8 cellular contexts compared by ENCODE assay signal in the genomic region with DNA sequence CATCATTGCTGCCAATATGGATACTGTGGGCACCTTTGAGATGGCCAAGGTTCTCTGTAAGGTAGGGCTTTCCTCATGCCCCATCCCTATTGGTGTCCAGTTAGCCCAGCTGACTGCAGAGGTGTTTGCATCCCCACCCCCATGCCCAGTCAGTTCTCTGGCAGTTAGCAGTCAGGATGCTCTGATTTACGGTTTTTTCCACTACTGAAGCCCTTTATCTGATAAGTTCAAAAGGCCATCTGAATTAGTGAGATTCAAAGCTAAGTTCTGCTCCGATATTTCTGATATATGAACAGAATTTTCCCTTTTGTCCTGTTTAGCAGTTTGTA. TPM values are rescaled to one million over a fixed set of nuclear protein-coding genes. Genes with fewer than 3 reads are reported as not detected.
DNase-seq lines count a peak whose midpoint lies in the region; ATAC-seq, FAIRE-seq and TF ChIP-seq lines count a peak whose summit lies in the region.

No MANE protein-coding gene starts in this region.

- dilution Hi-C loops in endothelial cell of umbilical vein (cut with MboI; ENCODE audit: extremely low pct_ligation_motif_present, low sequenced_read_pairs): no loop called here

- intact Hi-C loops in endothelial cell of umbilical vein (cut with micrococcal nuclease): loop anchor here (2.0 kb wide), 1 partner anchor 39 kb away; the partner anchor contains the start of gene TM9SF1

- H3K27ac Mint-ChIP-seq in progenitor cell of endocrine pancreas: peak overlapping the region; percentile 97

- H3K27ac ChIP-seq in DOHH2 (ENCODE audit: low read depth, low read length) (no peak overlapping the region), endothelial cell of umbilical vein (ENCODE audit: insufficient read depth, low read depth, low read length) (peak overlapping the region; percentile 88)

- no TSS peak for BruUV-seq in endothelial cell of umbilical vein (replicated peaks; lab: Mats Ljungman, UMichigan)

- no peaks in the 10 kb centered on the region for H3K9me1 ChIP-seq in endothelial cell of umbilical vein (replicated peaks; ENCODE audit: control insufficient read depth, extremely low read depth, insufficient read depth, low read length)

- H3K4me3 Mint-ChIP-seq in progenitor cell of endocrine pancreas (ENCODE audit: low read depth): peak overlapping the region; percentile 98

- H3K4me2 ChIP-seq in DOHH2 (ENCODE audit: low read length) (peak overlapping the region; percentile 83), endothelial cell of umbilical vein (ENCODE audit: insufficient read depth, low read length) (peak overlapping the region; percentile 73)

- CTCF ChIA-PET in endothelial cell of umbilical vein (lab: Charles Lee): interaction anchor here (1.0 to 1.9 kb wide), 2 partner anchors 9 to 18 kb away, joined by 3 to 11 read pairs; partner anchors contain the start of genes MDP1 and TINF2

- TF ChIP-seq POLR2A in endothelial cell of umbilical vein (IDR thresholded peaks at IDR 0.05; ENCODE audit: low read depth, low read length): no peak

- H2AFZ ChIP-seq in endothelial cell of umbilical vein (ENCODE audit: low read depth, low read length): no peak overlapping the region

- TF ChIP-seq CTCF in DOHH2 (IDR thresholded peaks at IDR 0.05; ENCODE audit: low read depth, low read length, poor library complexity, severe bottlenecking): no peak
- no peak for TF ChIP-seq CTCF in endothelial cell of umbilical vein (IDR thresholded peaks at IDR 0.05; ENCODE audit: extremely low read depth in 1 of 2, insufficient read depth in 1 of 2, low read depth in 1 of 2, low read length in 2 of 2)
- no peak for TF ChIP-seq CTCF in progenitor cell of endocrine pancreas (IDR thresholded peaks at IDR 0.05; ENCODE audit: unreplicated experiment)

- no peaks in the 10 kb centered on the region for H3K9me3 Mint-ChIP-seq in progenitor cell of endocrine pancreas (ENCODE audit: low read depth)

- H3K36me3 Mint-ChIP-seq in progenitor cell of endocrine pancreas (ENCODE audit: insufficient read depth): peaks cover 20% of the 10 kb centered on the region

- H3F3A ChIP-seq in DOHH2 (ENCODE audit: control insufficient read depth, insufficient read depth): peaks cover 3% of the 10 kb centered on the region; the same call in 1 of the 2 replicates

- no peak for ATAC-seq in GM21381 (IDR thresholded peaks at IDR 0.05; ENCODE audit: unreplicated experiment)

- no peak for FAIRE-seq in endothelial cell of umbilical vein (lab: Jason Lieb, UNC)

- in situ Hi-C loops in KBM-7 (cut with MboI; ENCODE audit: low pct_unique_long_range_greater_than_20kb, low sequenced_read_pairs): no loop called here

- POLR2A ChIA-PET in endothelial cell of umbilical vein (lab: Charles Lee): interaction anchor here (1.6 kb wide), 1 partner anchor 9 kb away, joined by 6 read pairs; the partner anchor contains the start of gene TINF2

- no peaks in the 10 kb centered on the region for H3K27me3 ChIP-seq in DOHH2 (ENCODE audit: control insufficient read depth, low read length)
- H3K27me3 ChIP-seq in endothelial cell of umbilical vein (ENCODE audit: control insufficient read depth in 2 of 2, insufficient read depth in 2 of 2, low read length in 2 of 2): no peaks in the 10 kb centered on the region

- peak; percentile 43 for DNase-seq in OCI-M1 (lab: John Stamatoyannopoulos, UW)
- DNase-seq in endothelial cell of umbilical vein (ENCODE audit: low read depth, low spot score): no peak
- DNase-seq in progenitor cell of endocrine pancreas (ENCODE audit: low spot score, unreplicated experiment): no peak
- DNase-seq in NCI-H2171 (lab: John Stamatoyannopoulos, UW): no peak
- no peak for DNase-seq in KBM-7
- no peak for DNase-seq in NCI-H345 treated with DMSO at 0.1 percent for 48 hours (lab: John Stamatoyannopoulos, UW; ENCODE audit: unreplicated experiment)

- H3K9me2 ChIP-seq in DOHH2 (replicated peaks; ENCODE audit: control insufficient read depth, low read length): no peaks in the 10 kb centered on the region

- H4K20me1 ChIP-seq in DOHH2 (ENCODE audit: control insufficient read depth, insufficient read depth, low read depth, low read length) (no peaks in the 10 kb centered on the region), endothelial cell of umbilical vein (replicated peaks; ENCODE audit: control insufficient read depth, extremely low read depth, insufficient read depth, low read length) (no peaks in the 10 kb centered on the region)

- peaks cover 62% of the 10 kb centered on the region for H3K79me2 ChIP-seq in DOHH2 (ENCODE audit: control insufficient read depth, low read length)
- H3K79me2 ChIP-seq in endothelial cell of umbilical vein (ENCODE audit: control insufficient read depth, insufficient read depth, low read length): peaks cover 42% of the 10 kb centered on the region

- H3K9me3 ChIP-seq in DOHH2 (ENCODE audit: control insufficient read depth, insufficient read depth, low read length) (no peaks in the 10 kb centered on the region), endothelial cell of umbilical vein (replicated peaks; ENCODE audit: control insufficient read depth, insufficient read depth, low read length) (no peaks in the 10 kb centered on the region)

- H3K4me1 ChIP-seq in DOHH2 (ENCODE audit: control insufficient read depth, low read length) (peaks cover 29% of the 10 kb centered on the region), endothelial cell of umbilical vein (ENCODE audit: control insufficient read depth, extremely low read depth, insufficient read depth, low read length) (peaks cover 30% of the 10 kb centered on the region)

- peaks cover 57% of the 10 kb centered on the region for H3K36me3 ChIP-seq in DOHH2 (ENCODE audit: control insufficient read depth, low read length)
- peaks cover 3 to 18% of the 10 kb centered on the region in 2 experiments for H3K36me3 ChIP-seq in endothelial cell of umbilical vein (ENCODE audit: control insufficient read depth in 2 of 2, extremely low read depth in 1 of 2, insufficient read depth in 2 of 2, low read length in 2 of 2)

- no peaks in the 10 kb centered on the region for H3K27me3 Mint-ChIP-seq in progenitor cell of endocrine pancreas

- H3K4me3 ChIP-seq in DOHH2 (ENCODE audit: low read length): peak overlapping the region; percentile 81
- H3K4me3 ChIP-seq in endothelial cell of umbilical vein (replicated peaks in 1 of 3; ENCODE audit: insufficient read depth in 1 of 3, low read depth in 1 of 3, low read length in 3 of 3): peak overlapping the region in 2 of 3 experiments; percentile 67 to 87

- no peak overlapping the region for H3K9ac ChIP-seq in endothelial cell of umbilical vein (replicated peaks; ENCODE audit: extremely low read depth, insufficient read depth, low read length)

- H3K4me1 Mint-ChIP-seq in progenitor cell of endocrine pancreas (ENCODE audit: low read depth): peaks cover 17% of the 10 kb centered on the region

RNA-seq across cellular contexts. Expression of gene GMPR2, which starts 0.8 kb away (rescaled TPM):
- total RNA-seq in endothelial cell of umbilical vein (58.1 and 62.4 TPM in 2 replicates), progenitor cell of endocrine pancreas (73.6 and 86.2 TPM in 2 replicates)
- 50.0 and 61.8 TPM in 2 replicates for polyA plus RNA-seq in endothelial cell of umbilical vein
- polyA plus RNA-seq in endothelial cell of umbilical vein (2011; cell fraction: cytosol; rRNA removed): 81.4 and 83.8 TPM in 2 replicates
- polyA plus RNA-seq in endothelial cell of umbilical vein (2011; cell fraction: nucleus; rRNA removed): 104 and 112 TPM in 2 replicates
- polyA plus RNA-seq in endothelial cell of umbilical vein (2012): 69.1 and 82.4 TPM in 2 replicates
- 92.0 and 99.1 TPM in 2 replicates for polyA minus RNA-seq in endothelial cell of umbilical vein
- 17.2 TPM for polyA minus RNA-seq in endothelial cell of umbilical vein (2011; cell fraction: cytosol; rRNA and poly(A)+ RNA removed)
- 62.0 and 66.1 TPM in 2 replicates for polyA minus RNA-seq in endothelial cell of umbilical vein (2011; cell fraction: nucleus; rRNA and poly(A)+ RNA removed)

RNA-seq across cellular contexts. Expression of gene NEDD8, which starts 1.3 kb away (rescaled TPM):
- 243 and 261 TPM in 2 replicates for total RNA-seq in endothelial cell of umbilical vein
- 316 and 329 TPM in 2 replicates for polyA plus RNA-seq in endothelial cell of umbilical vein
- 349 and 408 TPM in 2 replicates for polyA plus RNA-seq in endothelial cell of umbilical vein (2011; cell fraction: cytosol; rRNA removed)
- 122 and 144 TPM in 2 replicates for polyA plus RNA-seq in endothelial cell of umbilical vein (2011; cell fraction: nucleus; rRNA removed)
- polyA plus RNA-seq in endothelial cell of umbilical vein (2012): 404 and 419 TPM in 2 replicates
- 140 and 164 TPM in 2 replicates for polyA minus RNA-seq in endothelial cell of umbilical vein
- 44.1 TPM for polyA minus RNA-seq in endothelial cell of umbilical vein (2011; cell fraction: cytosol; rRNA and poly(A)+ RNA removed)
- polyA minus RNA-seq in endothelial cell of umbilical vein (2011; cell fraction: nucleus; rRNA and poly(A)+ RNA removed): 34.2 and 54.1 TPM in 2 replicates
- 161 TPM in 2 replicates for total RNA-seq in progenitor cell of endocrine pancreas

RNA-seq across cellular contexts. Expression of gene TINF2, which starts 8.9 kb away (rescaled TPM):
- total RNA-seq in endothelial cell of umbilical vein (53.7 and 58.5 TPM in 2 replicates), progenitor cell of endocrine pancreas (56.7 and 59.2 TPM in 2 replicates)
- 34.4 and 44.2 TPM in 2 replicates for polyA plus RNA-seq in endothelial cell of umbilical vein
- polyA plus RNA-seq in endothelial cell of umbilical vein (2011; cell fraction: cytosol; rRNA removed): 38.2 and 39.7 TPM in 2 replicates
- polyA plus RNA-seq in endothelial cell of umbilical vein (2011; cell fraction: nucleus; rRNA removed): 62.3 and 65.5 TPM in 2 replicates
- 35.4 and 46.0 TPM in 2 replicates for polyA plus RNA-seq in endothelial cell of umbilical vein (2012)
- 41.9 and 47.3 TPM in 2 replicates for polyA minus RNA-seq in endothelial cell of umbilical vein
- polyA minus RNA-seq in endothelial cell of umbilical vein (2011; cell fraction: cytosol; rRNA and poly(A)+ RNA removed): 15.8 TPM
- polyA minus RNA-seq in endothelial cell of umbilical vein (2011; cell fraction: nucleus; rRNA and poly(A)+ RNA removed): 52.0 and 62.5 TPM in 2 replicates

RNA-seq across cellular contexts. Expression of gene MDP1, which starts 17.6 kb away (rescaled TPM):
- total RNA-seq in endothelial cell of umbilical vein (8.1 and 9.9 TPM in 2 replicates), progenitor cell of endocrine pancreas (15.2 and 17.7 TPM in 2 replicates)
- 21.4 and 22.7 TPM in 2 replicates for polyA plus RNA-seq in endothelial cell of umbilical vein
- polyA plus RNA-seq in endothelial cell of umbilical vein (2011; cell fraction: cytosol; rRNA removed): 17.7 and 18.0 TPM in 2 replicates
- 15.4 and 17.5 TPM in 2 replicates for polyA plus RNA-seq in endothelial cell of umbilical vein (2011; cell fraction: nucleus; rRNA removed)
- 7.4 and 11.6 TPM in 2 replicates for polyA plus RNA-seq in endothelial cell of umbilical vein (2012)
- polyA minus RNA-seq in endothelial cell of umbilical vein: 1.5 and 5.3 TPM in 2 replicates
- 5.0 TPM for polyA minus RNA-seq in endothelial cell of umbilical vein (2011; cell fraction: cytosol; rRNA and poly(A)+ RNA removed)
- polyA minus RNA-seq in endothelial cell of umbilical vein (2011; cell fraction: nucleus; rRNA and poly(A)+ RNA removed): 2.5 and 5.7 TPM in 2 replicates

RNA-seq across cellular contexts. Expression of gene CHMP4A, which starts 20.2 kb away (rescaled TPM):
- total RNA-seq in endothelial cell of umbilical vein (39.7 and 40.9 TPM in 2 replicates), progenitor cell of endocrine pancreas (53.7 and 54.3 TPM in 2 replicates)
- polyA plus RNA-seq in endothelial cell of umbilical vein: 32.6 and 46.4 TPM in 2 replicates
- 65.5 and 78.6 TPM in 2 replicates for polyA plus RNA-seq in endothelial cell of umbilical vein (2011; cell fraction: cytosol; rRNA removed)
- polyA plus RNA-seq in endothelial cell of umbilical vein (2011; cell fraction: nucleus; rRNA removed): 33.8 and 46.3 TPM in 2 replicates
- polyA plus RNA-seq in endothelial cell of umbilical vein (2012): 45.3 and 52.3 TPM in 2 replicates
- 11.0 and 19.8 TPM in 2 replicates for polyA minus RNA-seq in endothelial cell of umbilical vein
- 7.4 TPM for polyA minus RNA-seq in endothelial cell of umbilical vein (2011; cell fraction: cytosol; rRNA and poly(A)+ RNA removed)
- 7.4 and 10.4 TPM in 2 replicates for polyA minus RNA-seq in endothelial cell of umbilical vein (2011; cell fraction: nucleus; rRNA and poly(A)+ RNA removed)
